ENCODE assay signal across 2 cellular contexts in the genomic region with DNA sequence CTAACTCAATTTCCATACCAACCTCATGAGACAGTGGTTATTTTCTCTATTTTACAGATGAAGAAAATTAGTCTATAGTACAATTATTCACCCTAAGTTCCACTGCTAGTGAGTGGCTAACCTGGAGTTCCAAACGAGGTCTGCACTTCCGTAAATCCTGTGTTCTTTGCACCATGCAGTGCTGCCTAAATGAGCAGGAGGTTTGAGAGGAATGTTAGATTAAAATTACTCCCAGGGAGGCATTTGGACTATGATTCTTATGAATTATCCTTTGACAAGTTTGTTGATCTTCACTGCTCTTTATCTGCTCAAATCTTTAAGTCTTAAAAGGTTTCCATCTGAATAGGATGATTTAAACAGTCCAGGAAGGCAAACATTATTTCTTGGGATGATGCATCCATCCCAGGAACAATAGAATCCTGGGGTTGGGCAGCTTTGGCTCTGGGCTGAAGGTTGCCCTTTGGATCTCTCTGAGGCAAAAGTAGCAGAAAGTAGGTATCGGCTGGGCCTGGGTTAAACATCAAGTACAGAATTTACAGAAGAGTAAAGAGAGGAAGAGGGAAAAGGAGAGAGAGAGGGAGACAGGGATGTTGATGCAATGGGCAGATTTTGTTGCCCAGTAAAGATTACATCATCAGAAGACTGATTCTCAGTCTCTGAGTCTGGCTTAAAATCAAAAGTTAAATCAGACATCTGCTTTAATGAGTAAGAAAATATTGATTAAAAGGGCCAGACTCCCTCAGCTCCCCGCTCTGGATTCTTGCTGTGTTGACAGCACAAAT.
TF ChIP-seq lines count a peak whose summit lies in the region.

No MANE protein-coding gene starts in this region.

TF ChIP-seq in GM23338, 12 proteins besides CTCF, POLR2A, EP300 and RAD21 (continues in another document):
- TF ChIP-seq CREB1 (CRISPR knock-in tag; IDR thresholded peaks at IDR 0.05; ENCODE audit: low read depth) (no peak), ZNF331 (CRISPR knock-in tag; IDR thresholded peaks at IDR 0.05; ENCODE audit: low read depth) (no peak), EZH2 (IDR thresholded peaks at IDR 0.05; ENCODE audit: low read depth, unreplicated experiment) (no peak), JUNB (IDR thresholded peaks at IDR 0.05; ENCODE audit: unreplicated experiment) (no peak), NANOG (IDR thresholded peaks at IDR 0.05; ENCODE audit: borderline replicate concordance) (no peak), POLR2AphosphoS5 (IDR thresholded peaks at IDR 0.05; ENCODE audit: low read depth) (no peak), ZNF114 (CRISPR knock-in tag; IDR thresholded peaks at IDR 0.05) (no peak), STAT1 (IDR thresholded peaks at IDR 0.05; ENCODE audit: unreplicated experiment) (no peak), REST (IDR thresholded peaks at IDR 0.05; ENCODE audit: unreplicated experiment) (no peak)
- TF ChIP-seq, protein P1, sequence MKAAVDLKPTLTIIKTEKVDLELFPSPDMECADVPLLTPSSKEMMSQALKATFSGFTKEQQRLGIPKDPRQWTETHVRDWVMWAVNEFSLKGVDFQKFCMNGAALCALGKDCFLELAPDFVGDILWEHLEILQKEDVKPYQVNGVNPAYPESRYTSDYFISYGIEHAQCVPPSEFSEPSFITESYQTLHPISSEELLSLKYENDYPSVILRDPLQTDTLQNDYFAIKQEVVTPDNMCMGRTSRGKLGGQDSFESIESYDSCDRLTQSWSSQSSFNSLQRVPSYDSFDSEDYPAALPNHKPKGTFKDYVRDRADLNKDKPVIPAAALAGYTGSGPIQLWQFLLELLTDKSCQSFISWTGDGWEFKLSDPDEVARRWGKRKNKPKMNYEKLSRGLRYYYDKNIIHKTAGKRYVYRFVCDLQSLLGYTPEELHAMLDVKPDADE (IDR thresholded peaks at IDR 0.05): no peak

TF ChIP-seq in H1, 55 proteins besides CTCF, POLR2A, EP300 and RAD21:
- TF ChIP-seq CTBP2 (IDR thresholded peaks at IDR 0.05; ENCODE audit: borderline replicate concordance, insufficient read depth, insufficient read length, low read length) (no peak), SIRT6 (IDR thresholded peaks at IDR 0.05; ENCODE audit: low read length) (no peak), PHF8 (conservative IDR thresholded peaks at IDR 0.05; ENCODE audit: low read depth, low read length) (no peak), TEAD4 (IDR thresholded peaks at IDR 0.05; ENCODE audit: low read depth, low read length) (no peak), TAF7 (optimal IDR thresholded peaks at IDR 0.05; ENCODE audit: borderline replicate concordance, low read depth, low read length) (no peak), BACH1 (IDR thresholded peaks at IDR 0.05; ENCODE audit: low read length) (no peak), SP4 (IDR thresholded peaks at IDR 0.05; ENCODE audit: low read length) (no peak), TCF12 (IDR thresholded peaks at IDR 0.05; ENCODE audit: low read depth, low read length) (no peak), RNF2 (IDR thresholded peaks at IDR 0.05; ENCODE audit: borderline replicate concordance, low read depth, low read length, missing control alignments, poor library complexity, severe bottlenecking) (no peak), SP2 (IDR thresholded peaks at IDR 0.05; ENCODE audit: low read length) (no peak), BCL11A (IDR thresholded peaks at IDR 0.05; ENCODE audit: low read depth in 2 of 2, low read length in 2 of 2) (no peak), E2F6 (IDR thresholded peaks at IDR 0.05) (no peak), TAF1 (IDR thresholded peaks at IDR 0.05; ENCODE audit: low read depth, low read length) (no peak), RFX5 (IDR thresholded peaks at IDR 0.05; ENCODE audit: borderline replicate concordance, low read depth, low read length) (no peak), SRF (IDR thresholded peaks at IDR 0.05; ENCODE audit: low read depth, low read length) (no peak)
